ENCODE assay signal across 2 cellular contexts in genomic region chr17:29014716-29015115, GRCh38.
TF ChIP-seq lines count a peak whose summit lies in the region.

No MANE protein-coding gene starts in this region.

TF ChIP-seq in HEK293, 187 proteins besides CTCF, POLR2A, EP300 and RAD21:
- TF ChIP-seq ZNF114 (tag by site-specific recombination; IDR thresholded peaks at IDR 0.05), result no peak
- TF ChIP-seq ZNF548 (tag by site-specific recombination; IDR thresholded peaks at IDR 0.05), result no peak
- no peak for TF ChIP-seq ZNF660 (tag by site-specific recombination; IDR thresholded peaks at IDR 0.05)
- TF ChIP-seq SCRT2 (tag by site-specific recombination; IDR thresholded peaks at IDR 0.05), result no peak
- no peak for TF ChIP-seq ZFHX2 (tag by site-specific recombination; conservative IDR thresholded peaks at IDR 0.05)
- no peak for TF ChIP-seq GLI2 (tag by site-specific recombination; IDR thresholded peaks at IDR 0.05; ENCODE audit: borderline replicate concordance, low read depth)
- no peak for TF ChIP-seq SP3 (tag by site-specific recombination; IDR thresholded peaks at IDR 0.05)
- TF ChIP-seq KLF8 (tag by site-specific recombination; IDR thresholded peaks at IDR 0.05), result no peak
- TF ChIP-seq ZNF23 (tag by site-specific recombination; IDR thresholded peaks at IDR 0.05; ENCODE audit: borderline replicate concordance), result no peak
- TF ChIP-seq MYNN (tag by site-specific recombination; IDR thresholded peaks at IDR 0.05; ENCODE audit: borderline replicate concordance), result no peak

TF ChIP-seq in H1, 55 proteins besides CTCF, POLR2A, EP300 and RAD21:
- TF ChIP-seq CTBP2 (IDR thresholded peaks at IDR 0.05; ENCODE audit: borderline replicate concordance, insufficient read depth, insufficient read length, low read length) (no peak), JUN (IDR thresholded peaks at IDR 0.05; ENCODE audit: low read depth, low read length) (no peak), CHD7 (IDR thresholded peaks at IDR 0.05; ENCODE audit: insufficient replicate concordance, low read length) (no peak), SAP30 (IDR thresholded peaks at IDR 0.05; ENCODE audit: insufficient read depth, insufficient replicate concordance, low read length) (no peak), TEAD4 (IDR thresholded peaks at IDR 0.05; ENCODE audit: low read depth, low read length) (no peak), TBP (IDR thresholded peaks at IDR 0.05; ENCODE audit: low read depth, low read length) (no peak), RBBP5 (IDR thresholded peaks at IDR 0.05; ENCODE audit: borderline replicate concordance, low read depth, low read length) (no peak), SP4 (IDR thresholded peaks at IDR 0.05; ENCODE audit: low read length) (no peak), JUND (IDR thresholded peaks at IDR 0.05; ENCODE audit: low read length) (no peak), BRCA1 (IDR thresholded peaks at IDR 0.05; ENCODE audit: low read depth, low read length) (no peak)
